8 cellular contexts compared by ENCODE assay signal in genomic region chr19:9785367-9786331, GRCh38. TPM values are rescaled to one million over a fixed set of nuclear protein-coding genes. Genes with fewer than 3 reads are reported as not detected.
A peak's percentile ranks its signal among the peaks of the same experiment; 100 is the strongest.
DNase-seq lines count a peak whose midpoint lies in the region; ATAC-seq, FAIRE-seq and TF ChIP-seq lines count a peak whose summit lies in the region.

No MANE protein-coding gene starts in this region.

- peak overlapping the region; percentile 88 for H3K4me3 Mint-ChIP-seq in activated T-helper 2 cell treated with anti-CD3 and anti-CD28 coated beads, Interferon-gamma antibody, Interleukin-2, Interleukin-4, amounts not matched to agents 10 μg/mL and 5 μg/mL and 100 μg/mL, durations not matched to agents 14 hours and 24 hours and 36 hours (ENCODE audit: low read depth)
- peak overlapping the region; percentile 88 to 97 (median 92) for H3K4me3 Mint-ChIP-seq in naive thymus-derived CD8-positive, alpha-beta T cell
- H3K4me3 Mint-ChIP-seq in stimulated activated naive B cell treated with anti-CD40 and anti-IgM and Interleukin-4, amounts not matched to agents 10 μg/mL and 1 μg/mL and 100 μg/mL, for 72 hours = peak overlapping the region; percentile 90 to 92

- peak; percentile 77 for DNase-seq in D721Med (ENCODE audit: insufficient read length, low spot score)
- peak; percentile 82 for DNase-seq in KG1 (lab: John Stamatoyannopoulos, UW)
- DNase-seq in RCC 7860 (ENCODE audit: low spot score) = peak; percentile 36
- DNase-seq in activated T-helper 2 cell treated with anti-CD3 and anti-CD28 coated beads, Interferon-gamma antibody, Interleukin-2, Interleukin-4, amounts not matched to agents 10 μg/mL and 5 μg/mL and 100 μg/mL, durations not matched to agents 14 hours and 24 hours and 36 hours (ENCODE audit: low spot score) = peak; percentile 92
- DNase-seq in fibroblast of mammary gland (ENCODE audit: low read depth) = peak; percentile 93
- DNase-seq in naive thymus-derived CD8-positive, alpha-beta T cell = peak; percentile 91 to 99 (median 95)
- DNase-seq in stimulated activated naive B cell treated with anti-CD40 and anti-IgM and Interleukin-4, amounts not matched to agents 10 μg/mL and 1 μg/mL and 100 μg/mL, for 72 hours = peak; percentile 93

- H3K4me1 Mint-ChIP-seq in activated T-helper 2 cell treated with anti-CD3 and anti-CD28 coated beads, Interferon-gamma antibody, Interleukin-2, Interleukin-4, amounts not matched to agents 10 μg/mL and 5 μg/mL and 100 μg/mL, durations not matched to agents 14 hours and 24 hours and 36 hours (ENCODE audit: low read depth) = peaks cover 22% of the 10 kb centered on the region
- peaks cover 10 to 48% (median 34%) of the 10 kb centered on the region in 4 donors for H3K4me1 Mint-ChIP-seq in naive thymus-derived CD8-positive, alpha-beta T cell
- H3K4me1 Mint-ChIP-seq in stimulated activated naive B cell treated with anti-CD40 and anti-IgM and Interleukin-4, amounts not matched to agents 10 μg/mL and 1 μg/mL and 100 μg/mL, for 72 hours = peaks cover 14 to 31% of the 10 kb centered on the region in 2 donors

- peak overlapping the region; percentile 78 for H3K4me3 ChIP-seq in fibroblast of mammary gland (ENCODE audit: control insufficient read depth, low read depth, low read length)

- intact Hi-C loops in activated T-helper 2 cell treated with anti-CD3 and anti-CD28 coated beads, Interferon-gamma antibody, Interleukin-2, Interleukin-4, amounts not matched to agents 10 μg/mL and 5 μg/mL and 100 μg/mL, durations not matched to agents 14 hours and 24 hours and 36 hours (cut with micrococcal nuclease) = loop anchor here (1.0 kb wide), 2 partner anchors 17 to 34 kb away; partner anchors contain the start of genes FBXL12 and ZNF846

- H3K27ac Mint-ChIP-seq in activated T-helper 2 cell treated with anti-CD3 and anti-CD28 coated beads, Interferon-gamma antibody, Interleukin-2, Interleukin-4, amounts not matched to agents 10 μg/mL and 5 μg/mL and 100 μg/mL, durations not matched to agents 14 hours and 24 hours and 36 hours = peak overlapping the region; percentile 86
- peak overlapping the region; percentile 91 to 99 (median 96) for H3K27ac Mint-ChIP-seq in naive thymus-derived CD8-positive, alpha-beta T cell
- peak overlapping the region; percentile 97 for H3K27ac Mint-ChIP-seq in stimulated activated naive B cell treated with anti-CD40 and anti-IgM and Interleukin-4, amounts not matched to agents 10 μg/mL and 1 μg/mL and 100 μg/mL, for 72 hours

- POLR2A ChIA-PET in naive thymus-derived CD8-positive, alpha-beta T cell (lab: Charles Lee) = interaction anchor here (0.6 to 1.5 kb wide), 5 partner anchors 10 to 477 kb away, joined by 3 to 12 read pairs (median 5); partner anchors contain the start of genes FBXL12 and ZNF846

- no peaks in the 10 kb centered on the region for H3K27me3 Mint-ChIP-seq in activated T-helper 2 cell treated with anti-CD3 and anti-CD28 coated beads, Interferon-gamma antibody, Interleukin-2, Interleukin-4, amounts not matched to agents 10 μg/mL and 5 μg/mL and 100 μg/mL, durations not matched to agents 14 hours and 24 hours and 36 hours (ENCODE audit: low read depth)
- H3K27me3 Mint-ChIP-seq in naive thymus-derived CD8-positive, alpha-beta T cell = no peaks in the 10 kb centered on the region
- no peaks in the 10 kb centered on the region for H3K27me3 Mint-ChIP-seq in stimulated activated naive B cell treated with anti-CD40 and anti-IgM and Interleukin-4, amounts not matched to agents 10 μg/mL and 1 μg/mL and 100 μg/mL, for 72 hours

- ATAC-seq in GM21529 (IDR thresholded peaks at IDR 0.05; ENCODE audit: unreplicated experiment) = peak; percentile 67
- peak; percentile 80 to 81 for ATAC-seq in naive thymus-derived CD8-positive, alpha-beta T cell
- ATAC-seq in stimulated activated naive B cell treated with anti-CD40 and anti-IgM and Interleukin-4, amounts not matched to agents 10 μg/mL and 1 μg/mL and 100 μg/mL, for 72 hours (replicated peaks) = peak; percentile 88

- TF ChIP-seq CTCF in D721Med (IDR thresholded peaks at IDR 0.05; ENCODE audit: insufficient read depth, missing control alignments) (no peak), fibroblast of mammary gland (conservative IDR thresholded peaks at IDR 0.05; ENCODE audit: control insufficient read depth, insufficient read depth, low read depth, low read length) (no peak)

- H3K9me3 Mint-ChIP-seq in activated T-helper 2 cell treated with anti-CD3 and anti-CD28 coated beads, Interferon-gamma antibody, Interleukin-2, Interleukin-4, amounts not matched to agents 10 μg/mL and 5 μg/mL and 100 μg/mL, durations not matched to agents 14 hours and 24 hours and 36 hours = no peaks in the 10 kb centered on the region
- no peaks in the 10 kb centered on the region for H3K9me3 Mint-ChIP-seq in naive thymus-derived CD8-positive, alpha-beta T cell
- no peaks in the 10 kb centered on the region for H3K9me3 Mint-ChIP-seq in stimulated activated naive B cell treated with anti-CD40 and anti-IgM and Interleukin-4, amounts not matched to agents 10 μg/mL and 1 μg/mL and 100 μg/mL, for 72 hours

- FAIRE-seq in D721Med (lab: Jason Lieb, UNC) (no peak), RCC 7860 (lab: Jason Lieb, UNC) (no peak)

- H3K36me3 Mint-ChIP-seq in activated T-helper 2 cell treated with anti-CD3 and anti-CD28 coated beads, Interferon-gamma antibody, Interleukin-2, Interleukin-4, amounts not matched to agents 10 μg/mL and 5 μg/mL and 100 μg/mL, durations not matched to agents 14 hours and 24 hours and 36 hours (ENCODE audit: low read depth) = no peaks in the 10 kb centered on the region
- H3K36me3 Mint-ChIP-seq in naive thymus-derived CD8-positive, alpha-beta T cell = peaks cover 0 to 4% (median 0%) of the 10 kb centered on the region in 3 donors
- peaks cover 0 to 2% of the 10 kb centered on the region in 2 donors for H3K36me3 Mint-ChIP-seq in stimulated activated naive B cell treated with anti-CD40 and anti-IgM and Interleukin-4, amounts not matched to agents 10 μg/mL and 1 μg/mL and 100 μg/mL, for 72 hours

RNA-seq across cellular contexts. Expression of gene ZNF846, which starts 17.1 kb away (rescaled TPM):
- 3.2 and 3.7 TPM in 2 replicates for total RNA-seq in activated T-helper 2 cell treated with anti-CD3 and anti-CD28 coated beads, Interferon-gamma antibody, Interleukin-2, Interleukin-4, amounts not matched to agents 10 μg/mL and 5 μg/mL and 100 μg/mL, durations not matched to agents 14 hours and 24 hours and 36 hours
- 10 to 100 TPM; 29.5 to 34.0 TPM for total RNA-seq in naive thymus-derived CD8-positive, alpha-beta T cell
- polyA plus RNA-seq in naive thymus-derived CD8-positive, alpha-beta T cell = 10 to 100 TPM in 1 of 3 donors, 1 to 10 TPM in 2; 6.0 to 10.6 (median 9.5) TPM

RNA-seq across cellular contexts. Expression of gene FBXL12, which starts 33.2 kb away (rescaled TPM):
- 23.4 and 23.7 TPM in 2 replicates for total RNA-seq in activated T-helper 2 cell treated with anti-CD3 and anti-CD28 coated beads, Interferon-gamma antibody, Interleukin-2, Interleukin-4, amounts not matched to agents 10 μg/mL and 5 μg/mL and 100 μg/mL, durations not matched to agents 14 hours and 24 hours and 36 hours
- 10 to 100 TPM; 38.0 to 42.1 TPM for total RNA-seq in naive thymus-derived CD8-positive, alpha-beta T cell
- polyA plus RNA-seq in naive thymus-derived CD8-positive, alpha-beta T cell = 10 to 100 TPM in 1 of 3 donors, 1 to 10 TPM in 2; 8.3 to 15.6 (median 8.5) TPM

RNA-seq across cellular contexts. Expression of gene UBL5, which starts 42.1 kb away (rescaled TPM):
- total RNA-seq in activated T-helper 2 cell treated with anti-CD3 and anti-CD28 coated beads, Interferon-gamma antibody, Interleukin-2, Interleukin-4, amounts not matched to agents 10 μg/mL and 5 μg/mL and 100 μg/mL, durations not matched to agents 14 hours and 24 hours and 36 hours = 331 and 335 TPM in 2 replicates
- total RNA-seq in naive thymus-derived CD8-positive, alpha-beta T cell = 100 to 1,000 TPM; 222 to 232 TPM
- 100 to 1,000 TPM; 694 to 819 (median 701) TPM for polyA plus RNA-seq in naive thymus-derived CD8-positive, alpha-beta T cell

RNA-seq across cellular contexts. Expression of gene PIN1, which starts 49.5 kb away (rescaled TPM):
- total RNA-seq in activated T-helper 2 cell treated with anti-CD3 and anti-CD28 coated beads, Interferon-gamma antibody, Interleukin-2, Interleukin-4, amounts not matched to agents 10 μg/mL and 5 μg/mL and 100 μg/mL, durations not matched to agents 14 hours and 24 hours and 36 hours = 84.3 and 87.3 TPM in 2 replicates
- total RNA-seq in naive thymus-derived CD8-positive, alpha-beta T cell = 10 to 100 TPM; 63.3 to 65.6 TPM
- 100 to 1,000 TPM in 1 of 3 donors, 10 to 100 TPM in 2; 85.3 to 126 (median 95.8) TPM for polyA plus RNA-seq in naive thymus-derived CD8-positive, alpha-beta T cell

Comparison
In these comparisons a context has a peak if more than half of its experiments do, and no peak if none do; other contexts are left out.
1. Peak in every context shown above with its lines: DNase-seq, ATAC-seq and H3K4me3 ChIP-seq.
2. DNase-seq: peak in every context shown above with its lines; median percentile 95 in naive thymus-derived CD8-positive, alpha-beta T cell; 93 in fibroblast of mammary gland; 93 in stimulated activated naive B cell treated with anti-CD40 and anti-IgM and Interleukin-4, amounts not matched to agents 10 μg/mL and 1 μg/mL and 100 μg/mL, for 72 hours; 92 in activated T-helper 2 cell treated with anti-CD3 and anti-CD28 coated beads, Interferon-gamma antibody, Interleukin-2, Interleukin-4, amounts not matched to agents 10 μg/mL and 5 μg/mL and 100 μg/mL, durations not matched to agents 14 hours and 24 hours and 36 hours; 82 in KG1; 77 in D721Med; 36 in RCC 7860.